In the genomic region with DNA sequence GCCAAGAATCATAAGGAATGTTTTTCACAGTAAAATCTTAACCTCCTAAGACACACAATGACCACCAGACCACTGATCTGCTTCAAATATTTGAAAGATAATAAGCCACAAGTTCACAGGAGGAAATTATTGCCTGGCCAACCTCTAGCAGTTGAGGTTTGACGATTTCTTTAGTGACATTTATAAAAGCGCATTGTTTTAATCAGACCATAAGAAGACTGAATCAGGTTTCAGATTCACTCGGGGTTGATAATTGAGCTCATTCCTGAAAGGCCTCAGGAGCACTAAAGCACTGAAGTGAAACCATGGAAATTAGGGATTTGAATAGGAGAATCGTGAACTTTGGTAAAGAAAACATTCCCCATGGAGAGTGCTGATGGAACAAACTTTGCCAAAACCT, we compare ENCODE assay signal across 21 cellular contexts. TPM values are rescaled to one million over a fixed set of nuclear protein-coding genes. Genes with fewer than 3 reads are reported as not detected.
DNase-seq lines count a peak whose midpoint lies in the region; ATAC-seq, FAIRE-seq and TF ChIP-seq lines count a peak whose summit lies in the region.
"Had no signal": no experiment of that assay in that cellular context is flagged by ENCODE, and none has a peak within 500 bp of the region (broad histone marks: within the 10 kb centered on the region; RNA-seq: fewer than 3 reads in every experiment).

No MANE protein-coding gene starts in this region.

- H3K4me3 ChIP-seq in ACC112 (ENCODE audit: low read depth, low read length) = no peak overlapping the region
- H3K4me3 ChIP-seq in astrocyte (ENCODE audit: insufficient read depth, low read depth, low read length) = no peak overlapping the region
- no peak overlapping the region for H3K4me3 ChIP-seq in A673 (ENCODE audit: low read depth, low read length, poor library complexity, severe bottlenecking)
- H3K4me3 ChIP-seq: GM12878, PC-9 had no signal

- H3K27ac Mint-ChIP-seq in astrocyte (ENCODE audit: unreplicated experiment) = no peak overlapping the region
- peak overlapping the region; percentile 89 to 97 (median 89) for H3K27ac Mint-ChIP-seq in nephron
- no peak overlapping the region for H3K27ac Mint-ChIP-seq in activated naive CD8-positive, alpha-beta T cell treated with anti-CD3 and anti-CD28 coated beads, Interleukin-2, amount 50 U/mL, for 24 hours

- DNase-seq in astrocyte (ENCODE audit: low read depth) (peak; percentile 17), globus pallidus (ENCODE audit: low spot score) (peak; percentile 5), A673 (ENCODE audit: low spot score) (no peak)
- DNase-seq in activated naive CD8-positive, alpha-beta T cell treated with anti-CD3 and anti-CD28 coated beads, Interleukin-2, amount 50 U/mL, for 24 hours = no peak
- no peak for DNase-seq in activated CD8-positive, alpha-beta memory T cell treated with anti-CD3 and anti-CD28 coated beads for 24 hours
- DNase-seq: DMS 273 treated with DMSO at 0.1 percent for 48 hours, GDM1, NCI-H1436, NCI-H2029, NCI-H2171, NCI-H446, NCI-H82, PC-9 had no signal

- H3K36me3 ChIP-seq in ACC112 (ENCODE audit: insufficient read depth, low read length) (no peaks in the 10 kb centered on the region), astrocyte (ENCODE audit: insufficient read depth, low read length) (no peaks in the 10 kb centered on the region), A673 (ENCODE audit: insufficient read depth, low read length, poor library complexity, severe bottlenecking) (no peaks in the 10 kb centered on the region)

- no TSS peak for BruUV-seq in A673 (replicated peaks; lab: Mats Ljungman, UMichigan)

- H3K4me3 Mint-ChIP-seq in astrocyte (ENCODE audit: unreplicated experiment) (no peak overlapping the region), nephron (no peak overlapping the region)
- H3K4me3 Mint-ChIP-seq in activated naive CD8-positive, alpha-beta T cell treated with anti-CD3 and anti-CD28 coated beads, Interleukin-2, amount 50 U/mL, for 24 hours = no peak overlapping the region

- POLR2A ChIA-PET in A673 (lab: Charles Lee; ENCODE audit: low non-redundant PET) = no interaction called here

- ATAC-seq in activated naive CD8-positive, alpha-beta T cell treated with anti-CD3 and anti-CD28 coated beads, Interleukin-2, amount 50 U/mL, for 24 hours = no peak
- ATAC-seq in HG03565 (IDR thresholded peaks at IDR 0.05; ENCODE audit: unreplicated experiment) = no peak
- ATAC-seq: GM12878 had no signal

- TF ChIP-seq CTCF in astrocyte (IDR thresholded peaks at IDR 0.05; ENCODE audit: insufficient read depth, low read depth, low read length) (no peak), nephron (IDR thresholded peaks at IDR 0.05; ENCODE audit: unreplicated experiment in 3 of 3) (no peak), A673 (conservative IDR thresholded peaks at IDR 0.05; ENCODE audit: low read depth, low read length) (no peak)

- H3K4me2 ChIP-seq in astrocyte (ENCODE audit: low read length) = no peak overlapping the region
- H3K4me2 ChIP-seq: PC-9 had no signal

- no peak overlapping the region for H3K27ac ChIP-seq in ACC112 (ENCODE audit: low read depth, low read length)
- no peak overlapping the region for H3K27ac ChIP-seq in astrocyte (ENCODE audit: low read depth, low read length)
- H3K27ac ChIP-seq in A673 (ENCODE audit: low read depth, low read length, poor library complexity, severe bottlenecking) = no peak overlapping the region
- H3K27ac ChIP-seq: 22Rv1, C4-2B, PC-9 had no signal

- no peak for FAIRE-seq in astrocyte (lab: Jason Lieb, UNC)
- FAIRE-seq: GM12878, GM18507, H1 had no signal

- no peak overlapping the region for H3K9ac ChIP-seq in astrocyte (ENCODE audit: low read length)

- CTCF ChIA-PET in A673 (lab: Charles Lee) = no interaction called here

- H3K4me1 Mint-ChIP-seq in astrocyte (ENCODE audit: low read depth, unreplicated experiment) (no peaks in the 10 kb centered on the region), nephron (peaks cover 13% of the 10 kb centered on the region)
- no peaks in the 10 kb centered on the region for H3K4me1 Mint-ChIP-seq in activated naive CD8-positive, alpha-beta T cell treated with anti-CD3 and anti-CD28 coated beads, Interleukin-2, amount 50 U/mL, for 24 hours

- H3K9me3 ChIP-seq in astrocyte (ENCODE audit: insufficient read depth, low read depth, low read length) = no peaks in the 10 kb centered on the region
- no peaks in the 10 kb centered on the region for H3K9me3 ChIP-seq in A673 (ENCODE audit: low read depth, low read length, poor library complexity, severe bottlenecking)

- H3K79me2 ChIP-seq in ACC112 (ENCODE audit: control insufficient read depth, insufficient read depth, low read length, unreplicated experiment) (no peaks in the 10 kb centered on the region), astrocyte (ENCODE audit: insufficient read depth, low read length) (no peaks in the 10 kb centered on the region)

- no peaks in the 10 kb centered on the region for H3K27me3 ChIP-seq in ACC112 (ENCODE audit: insufficient read depth, low read length)
- no peaks in the 10 kb centered on the region for H3K27me3 ChIP-seq in astrocyte (ENCODE audit: insufficient read depth, low read length)
- no peaks in the 10 kb centered on the region for H3K27me3 ChIP-seq in A673 (replicated peaks; ENCODE audit: insufficient read depth, low read depth, low read length, poor library complexity)

- H3K4me1 ChIP-seq in ACC112 (ENCODE audit: control insufficient read depth, insufficient read depth, low read length, unreplicated experiment) (peaks cover 15% of the 10 kb centered on the region), astrocyte (ENCODE audit: insufficient read depth, low read length) (peaks cover 2% of the 10 kb centered on the region), A673 (ENCODE audit: insufficient read depth, low read length, poor library complexity, severe bottlenecking) (no peaks in the 10 kb centered on the region)

- H2AFZ ChIP-seq in ACC112 (ENCODE audit: low read length, unreplicated experiment) (peak overlapping the region; percentile 43), astrocyte (ENCODE audit: low read depth, low read length) (no peak overlapping the region)
- H2AFZ ChIP-seq: PC-9 had no signal

- intact Hi-C loops in A673 (cut with micrococcal nuclease; ENCODE audit: unreplicated experiment) = no loop called here

- H4K20me1 ChIP-seq in astrocyte (ENCODE audit: insufficient read depth, low read length) = no peaks in the 10 kb centered on the region

- H3K9me3 Mint-ChIP-seq in astrocyte (ENCODE audit: unreplicated experiment) (peaks cover 5% of the 10 kb centered on the region), nephron (peaks cover 5% of the 10 kb centered on the region)
- H3K9me3 Mint-ChIP-seq in activated naive CD8-positive, alpha-beta T cell treated with anti-CD3 and anti-CD28 coated beads, Interleukin-2, amount 50 U/mL, for 24 hours = no peaks in the 10 kb centered on the region

- no peaks in the 10 kb centered on the region for H3K36me3 Mint-ChIP-seq in astrocyte (ENCODE audit: low read depth, unreplicated experiment)
- no peaks in the 10 kb centered on the region for H3K36me3 Mint-ChIP-seq in nephron (ENCODE audit: low read depth)
- no peaks in the 10 kb centered on the region for H3K36me3 Mint-ChIP-seq in activated naive CD8-positive, alpha-beta T cell treated with anti-CD3 and anti-CD28 coated beads, Interleukin-2, amount 50 U/mL, for 24 hours (ENCODE audit: low read depth)

- peaks cover 3% of the 10 kb centered on the region for H3K27me3 Mint-ChIP-seq in astrocyte (ENCODE audit: low read depth, unreplicated experiment)
- H3K27me3 Mint-ChIP-seq in nephron (ENCODE audit: low read depth) = no peaks in the 10 kb centered on the region
- H3K27me3 Mint-ChIP-seq in activated naive CD8-positive, alpha-beta T cell treated with anti-CD3 and anti-CD28 coated beads, Interleukin-2, amount 50 U/mL, for 24 hours = peaks cover 2% of the 10 kb centered on the region

RNA-seq across cellular contexts. Expression of a gene that starts 56.4 kb away (rescaled TPM):
- 287 and 294 TPM in 2 replicates for total RNA-seq in astrocyte
- total RNA-seq in A673 (2021) = 1,025 and 1,119 TPM in 2 replicates

Comparison
In these comparisons a context has a peak if more than half of its experiments do, and no peak if none do; other contexts are left out.
1. DNase-seq: peak in astrocyte (single experiment) and globus pallidus (single experiment); none in activated naive CD8-positive, alpha-beta T cell treated with anti-CD3 and anti-CD28 coated beads, Interleukin-2, amount 50 U/mL, for 24 hours (single experiment), A673 (single experiment) and activated CD8-positive, alpha-beta memory T cell treated with anti-CD3 and anti-CD28 coated beads for 24 hours (single experiment).
2. H3K27ac Mint-ChIP-seq: peak in nephron (3 of 3); none in astrocyte (single experiment) and activated naive CD8-positive, alpha-beta T cell treated with anti-CD3 and anti-CD28 coated beads, Interleukin-2, amount 50 U/mL, for 24 hours (single experiment).